ENCODE assay signal across 1 cellular context in genomic region chr2:234623521-234623991, GRCh38.
TF ChIP-seq lines count a peak whose summit lies in the region.

No MANE protein-coding gene starts in this region.

TF ChIP-seq in IMR-90, 13 proteins besides CTCF, POLR2A, EP300 and RAD21 (continued from another document):
- TF ChIP-seq CHD1 (IDR thresholded peaks at IDR 0.05; ENCODE audit: low read depth, low read length) (no peak), BHLHE40 (IDR thresholded peaks at IDR 0.05; ENCODE audit: low read depth, low read length) (no peak)
